8 cellular contexts compared by ENCODE assay signal in genomic region chr7:130904792-130905191, GRCh38.
A peak's percentile ranks its signal among the peaks of the same experiment; 100 is the strongest.
DNase-seq lines count a peak whose midpoint lies in the region; ATAC-seq and TF ChIP-seq lines count a peak whose summit lies in the region.

No MANE protein-coding gene starts in this region.

- H3K27ac Mint-ChIP-seq in glutamatergic neuron (ENCODE audit: unreplicated experiment) (no peak overlapping the region), endothelial cell (ENCODE audit: unreplicated experiment) (no peak overlapping the region)

- WGBS in right cardiac atrium, result 86% methylated on average over 5 of the region's 5 CpGs
- 79 to 91% (median 83%) methylated on average over 5 of the region's 5 CpGs for WGBS in adrenal gland, 4 donors
- 65% methylated on average over 5 of the region's 5 CpGs for WGBS in right lobe of liver (ENCODE audit: insufficient coverage, low coverage, low lambda C conversion rate, missing lambda C conversion rate)

- no peak overlapping the region for H3K4me3 ChIP-seq in right cardiac atrium (ENCODE audit: low read length)
- H3K4me3 ChIP-seq in adrenal gland, result no peak overlapping the region
- H3K4me3 ChIP-seq in right lobe of liver, result no peak overlapping the region
- no peak overlapping the region for H3K4me3 ChIP-seq in Karpas-422 (ENCODE audit: low read length)

- H3K27me3 Mint-ChIP-seq in glutamatergic neuron (ENCODE audit: unreplicated experiment) (peaks cover 6% of the 10 kb centered on the region), endothelial cell (ENCODE audit: unreplicated experiment) (peaks cover 5% of the 10 kb centered on the region)

- H3K27me3 ChIP-seq in right cardiac atrium (ENCODE audit: control insufficient read depth, insufficient read depth), result no peaks in the 10 kb centered on the region
- no peaks in the 10 kb centered on the region for H3K27me3 ChIP-seq in adrenal gland
- no peaks in the 10 kb centered on the region for H3K27me3 ChIP-seq in right lobe of liver
- no peaks in the 10 kb centered on the region for H3K27me3 ChIP-seq in Karpas-422 (ENCODE audit: low read length)

- no peaks in the 10 kb centered on the region for H3K9me2 ChIP-seq in Karpas-422 (replicated peaks; ENCODE audit: insufficient read depth, low read length)

- H3K79me2 ChIP-seq in Karpas-422 (ENCODE audit: low read length), result peaks cover 85% of the 10 kb centered on the region

- peak overlapping the region; percentile 42 for H3K27ac ChIP-seq in right cardiac atrium (ENCODE audit: low read length)
- peak overlapping the region; percentile 6 to 80 (median 55) for H3K27ac ChIP-seq in adrenal gland
- H3K27ac ChIP-seq in right lobe of liver, result peak overlapping the region; percentile 79 to 88 (median 83)
- H3K27ac ChIP-seq in Karpas-422 (ENCODE audit: low read length), result no peak overlapping the region

- H3K4me2 ChIP-seq in Karpas-422 (ENCODE audit: low read depth, low read length, poor library complexity, severe bottlenecking), result no peak overlapping the region

- no peak for TF ChIP-seq POLR2A in adrenal gland (IDR thresholded peaks at IDR 0.05)
- TF ChIP-seq POLR2A in right lobe of liver (IDR thresholded peaks at IDR 0.05), result no peak

- H3K36me3 Mint-ChIP-seq in glutamatergic neuron (ENCODE audit: unreplicated experiment), result no peaks in the 10 kb centered on the region
- H3K36me3 Mint-ChIP-seq in endothelial cell (ENCODE audit: low read depth, unreplicated experiment), result no peaks in the 10 kb centered on the region

- no peak overlapping the region for H3K4me3 Mint-ChIP-seq in glutamatergic neuron (ENCODE audit: unreplicated experiment)
- H3K4me3 Mint-ChIP-seq in endothelial cell (ENCODE audit: unreplicated experiment), result no peak overlapping the region

- no peaks in the 10 kb centered on the region for H3K36me3 ChIP-seq in adrenal gland (replicated peaks in 1 of 2)
- no peaks in the 10 kb centered on the region for H3K36me3 ChIP-seq in right lobe of liver
- peaks cover 14% of the 10 kb centered on the region; the same call in 1 of the 2 replicates for H3K36me3 ChIP-seq in Karpas-422 (ENCODE audit: insufficient read depth, low read length)

- no peak overlapping the region for H3K9ac ChIP-seq in Karpas-422 (ENCODE audit: low read length)

- H3K9me3 ChIP-seq in right cardiac atrium (ENCODE audit: control insufficient read depth, low read length) (no peaks in the 10 kb centered on the region), adrenal gland (replicated peaks in 1 of 3) (no peaks in the 10 kb centered on the region), right lobe of liver (no peaks in the 10 kb centered on the region), Karpas-422 (ENCODE audit: low read length) (no peaks in the 10 kb centered on the region)

- TF ChIP-seq CTCF in adrenal gland (IDR thresholded peaks at IDR 0.05) (no peak), right lobe of liver (IDR thresholded peaks at IDR 0.05) (no peak), glutamatergic neuron (IDR thresholded peaks at IDR 0.05; ENCODE audit: partially characterized antibody, unreplicated experiment) (no peak), endothelial cell (IDR thresholded peaks at IDR 0.05; ENCODE audit: unreplicated experiment) (no peak)

- no peak overlapping the region for H2AFZ ChIP-seq in Karpas-422 (ENCODE audit: low read length)

- H3K4me1 ChIP-seq in right cardiac atrium (ENCODE audit: control insufficient read depth, insufficient read depth, low read length) (peaks cover 13% of the 10 kb centered on the region), adrenal gland (replicated peaks in 1 of 2) (peaks cover 14 to 49% of the 10 kb centered on the region in 2 donors), right lobe of liver (peaks cover 0 to 67% (median 38%) of the 10 kb centered on the region in 4 donors), Karpas-422 (ENCODE audit: low read length) (peaks cover 59% of the 10 kb centered on the region)

- intact Hi-C loops in right cardiac atrium (cut with DNase I), result no loop called here
- intact Hi-C loops in cardiac septum (cut with DNase I), result no loop called here
- intact Hi-C loops in adrenal gland (cut with DNase I), result loop anchor here in 1 of 2 donors (10.0 kb wide), 1 partner anchor 150 kb away; no protein-coding TSS in a partner anchor
- intact Hi-C loops in right lobe of liver (cut with DNase I), result no loop called here

- DNase-seq in right cardiac atrium (no peak), cardiac septum (ENCODE audit: low spot score) (no peak), adrenal gland (peak in 2 of 7 donors; percentile 24 to 43), right lobe of liver (peak in 1 of 3 donors; percentile 19), HuH-7 (ENCODE audit: low spot score) (no peak), glutamatergic neuron (no peak), endothelial cell (ENCODE audit: low spot score) (no peak), Karpas-422 (no peak)

- no peak for ATAC-seq in right cardiac atrium
- no peak for ATAC-seq in right lobe of liver

- H3K4me1 Mint-ChIP-seq in glutamatergic neuron (ENCODE audit: low read depth, unreplicated experiment) (peaks cover 3% of the 10 kb centered on the region), endothelial cell (ENCODE audit: unreplicated experiment) (peaks cover 2% of the 10 kb centered on the region)

- H3K9me3 Mint-ChIP-seq in glutamatergic neuron (ENCODE audit: unreplicated experiment) (no peaks in the 10 kb centered on the region), endothelial cell (ENCODE audit: unreplicated experiment) (no peaks in the 10 kb centered on the region)

- H4K20me1 ChIP-seq in Karpas-422 (ENCODE audit: insufficient read depth, low read depth, low read length), result no peaks in the 10 kb centered on the region
